In genomic region chr2:221521261-221521845, GRCh38 we compare ENCODE assay signal across 23 cellular contexts.
"Had no signal": no experiment of that assay in that cellular context is flagged by ENCODE, and none has a peak within 500 bp of the region (broad histone marks: within the 10 kb centered on the region; RNA-seq: fewer than 3 reads in every experiment).

No MANE protein-coding gene starts in this region.

- H3K4me3 Mint-ChIP-seq: activated CD4-positive, alpha-beta T cell treated with anti-CD3 and anti-CD28 coated beads, Interleukin-2, amount 10 ng/mL, durations not matched to agents 24 days and 14 days; activated CD8-positive, alpha-beta T cell treated with anti-CD3 and anti-CD28 coated beads, Interleukin-2, amount 10 ng/mL, durations not matched to agents 7 days and 5 days; activated T-cell treated with anti-CD3 and anti-CD28 coated beads, Interleukin-2, amount 50 U/mL, for 24 hours; mesothelial cell of epicardium; stimulated activated naive CD8-positive, alpha-beta T cell treated with anti-CD3 and anti-CD28 coated beads, Interleukin-15, Interleukin-2, amounts not matched to agents 100 ng/mL and 50 ng/mL, for 24 hours had no signal

- H3K4me1 Mint-ChIP-seq: activated CD4-positive, alpha-beta T cell treated with anti-CD3 and anti-CD28 coated beads, Interleukin-2, amount 10 ng/mL, durations not matched to agents 24 days and 14 days had no signal

- H3K27ac ChIP-seq: adrenal gland, breast epithelium, gastrocnemius medialis, ovary, psoas muscle, tibial nerve had no signal

- H3K36me3 Mint-ChIP-seq: activated naive CD4-positive, alpha-beta T cell treated with anti-CD3 and anti-CD28 coated beads, Interleukin-2, amount 50 U/mL, for 72 hours; mesothelial cell of epicardium had no signal

- ATAC-seq: activated CD8-positive, alpha-beta T cell treated with anti-CD3 and anti-CD28 coated beads, Interleukin-2, amount 10 ng/mL, durations not matched to agents 7 days and 5 days; activated naive CD4-positive, alpha-beta T cell treated with anti-CD3 and anti-CD28 coated beads, Interleukin-2, amount 50 U/mL, for 72 hours; gastrocnemius medialis; left lobe of liver; psoas muscle; right cardiac atrium had no signal

- H3K9me3 Mint-ChIP-seq: activated T-cell treated with anti-CD3 and anti-CD28 coated beads, Interleukin-2, amount 50 U/mL, for 24 hours; mesothelial cell of epicardium; stimulated activated naive CD8-positive, alpha-beta T cell treated with anti-CD3 and anti-CD28 coated beads, Interleukin-15, Interleukin-2, amounts not matched to agents 100 ng/mL and 50 ng/mL, for 24 hours had no signal

- H3K4me1 ChIP-seq: breast epithelium had no signal

- H3K27ac Mint-ChIP-seq: activated CD4-positive, alpha-beta T cell treated with anti-CD3 and anti-CD28 coated beads, Interleukin-2, amount 10 ng/mL, durations not matched to agents 24 days and 14 days; activated CD8-positive, alpha-beta T cell treated with anti-CD3 and anti-CD28 coated beads, Interleukin-2, amount 10 ng/mL, durations not matched to agents 7 days and 5 days; activated naive CD4-positive, alpha-beta T cell treated with anti-CD3 and anti-CD28 coated beads, Interleukin-2, amount 50 U/mL, for 72 hours; activated T-cell treated with anti-CD3 and anti-CD28 coated beads, Interleukin-2, amount 50 U/mL, for 24 hours; mesothelial cell of epicardium; stimulated activated naive CD8-positive, alpha-beta T cell treated with anti-CD3 and anti-CD28 coated beads, Interleukin-15, Interleukin-2, amounts not matched to agents 100 ng/mL and 50 ng/mL, for 24 hours had no signal

- H3K36me3 ChIP-seq: adrenal gland, breast epithelium, gastrocnemius medialis, ovary, tibial nerve had no signal

- H3K27me3 Mint-ChIP-seq: activated CD4-positive, alpha-beta T cell treated with anti-CD3 and anti-CD28 coated beads, Interleukin-2, amount 10 ng/mL, durations not matched to agents 24 days and 14 days; activated T-cell treated with anti-CD3 and anti-CD28 coated beads, Interleukin-2, amount 50 U/mL, for 24 hours; stimulated activated naive CD8-positive, alpha-beta T cell treated with anti-CD3 and anti-CD28 coated beads, Interleukin-15, Interleukin-2, amounts not matched to agents 100 ng/mL and 50 ng/mL, for 24 hours had no signal

- H3K4me3 ChIP-seq: adrenal gland, breast epithelium, gastrocnemius medialis, lung, ovary, psoas muscle, skin epidermis, tibial nerve had no signal

- DNase-seq: activated CD4-positive, alpha-beta T cell treated with anti-CD3 and anti-CD28 coated beads, Interleukin-2, amount 10 ng/mL, durations not matched to agents 24 days and 14 days; activated CD4-positive, CD25-positive, alpha-beta regulatory T cell; activated CD8-positive, alpha-beta T cell treated with anti-CD3 and anti-CD28 coated beads, Interleukin-2, amount 10 ng/mL, durations not matched to agents 7 days and 5 days; activated effector memory CD4-positive, alpha-beta T cell treated with Interleukin-2 at 50 U/mL for 16 hours; activated T-cell treated with anti-CD3 and anti-CD28 coated beads, Interleukin-2, amount 50 U/mL, for 24 hours; cerebellar nuclear complex; cortex of kidney; gastrocnemius medialis; head of caudate nucleus; ovary; psoas muscle; right cardiac atrium; stimulated activated CD4-positive, alpha-beta T cell treated with anti-CD3 and anti-CD28 coated beads, Interleukin-2, amount 100 ng/mL, for 48 hours; T-helper 9 cell had no signal

- H3K9me3 ChIP-seq: adrenal gland, breast epithelium, gastrocnemius medialis, ovary, psoas muscle, tibial nerve had no signal

- H3K27me3 ChIP-seq: adrenal gland, breast epithelium, gastrocnemius medialis, ovary, tibial nerve had no signal
